In the genomic region with DNA sequence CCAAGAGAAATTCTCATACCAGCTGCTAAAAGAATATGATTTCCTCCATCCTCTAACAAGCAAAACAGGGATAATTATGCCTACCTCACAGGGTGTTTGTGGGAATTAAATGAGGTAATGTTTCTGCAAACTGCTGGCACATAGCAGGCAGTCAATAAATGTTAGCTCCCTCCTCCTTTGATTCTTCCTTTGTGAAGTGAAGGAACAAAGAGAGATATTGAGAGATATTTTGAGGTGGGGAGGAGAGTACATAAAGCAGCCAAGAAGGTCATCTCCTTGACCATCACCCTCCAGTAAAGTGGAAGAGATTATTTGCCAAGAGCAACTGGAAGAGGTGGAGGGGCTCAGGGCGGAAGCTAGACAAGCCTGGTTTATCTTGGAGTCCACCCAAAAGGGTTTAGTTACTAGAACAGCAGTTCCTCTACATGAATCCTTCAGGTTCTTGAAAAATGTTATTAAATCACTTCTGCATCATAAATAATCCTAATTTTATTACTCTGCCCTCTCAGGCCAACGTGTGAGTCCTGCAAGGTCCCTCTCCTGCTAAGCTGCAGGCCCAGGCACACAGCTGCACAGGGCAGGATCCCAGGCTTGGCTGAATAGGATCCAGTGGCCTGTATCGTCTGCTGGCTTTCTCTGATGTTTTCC, we compare ENCODE assay signal across 2 cellular contexts.
A peak's percentile ranks its signal among the peaks of the same experiment; 100 is the strongest.
TF ChIP-seq lines count a peak whose summit lies in the region.

No MANE protein-coding gene starts in this region.

TF ChIP-seq in SK-N-SH treated with all-trans-retinoic acid at 6 μM for 48 hours, 23 proteins besides CTCF, POLR2A, EP300 and RAD21 (continued from another document):
- TF ChIP-seq, protein P1, sequence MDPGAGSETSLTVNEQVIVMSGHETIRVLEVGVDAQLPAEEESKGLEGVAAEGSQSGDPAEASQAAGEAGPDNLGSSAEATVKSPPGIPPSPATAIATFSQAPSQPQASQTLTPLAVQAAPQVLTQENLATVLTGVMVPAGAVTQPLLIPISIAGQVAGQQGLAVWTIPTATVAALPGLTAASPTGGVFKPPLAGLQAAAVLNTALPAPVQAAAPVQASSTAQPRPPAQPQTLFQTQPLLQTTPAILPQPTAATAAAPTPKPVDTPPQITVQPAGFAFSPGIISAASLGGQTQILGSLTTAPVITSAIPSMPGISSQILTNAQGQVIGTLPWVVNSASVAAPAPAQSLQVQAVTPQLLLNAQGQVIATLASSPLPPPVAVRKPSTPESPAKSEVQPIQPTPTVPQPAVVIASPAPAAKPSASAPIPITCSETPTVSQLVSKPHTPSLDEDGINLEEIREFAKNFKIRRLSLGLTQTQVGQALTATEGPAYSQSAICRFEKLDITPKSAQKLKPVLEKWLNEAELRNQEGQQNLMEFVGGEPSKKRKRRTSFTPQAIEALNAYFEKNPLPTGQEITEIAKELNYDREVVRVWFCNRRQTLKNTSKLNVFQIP (CRISPR knock-in tag; IDR thresholded peaks at IDR 0.05; ENCODE audit: borderline replicate concordance, low read depth), result no peak
- TF ChIP-seq GLIS3 (CRISPR knock-in tag; IDR thresholded peaks at IDR 0.05) (no peak), ZNF565 (CRISPR knock-in tag; conservative IDR thresholded peaks at IDR 0.05; ENCODE audit: low read depth) (no peak), ZFP3 (CRISPR knock-in tag; IDR thresholded peaks at IDR 0.05) (0 out of 2 replicates have a peak, but pooled peaks have one; percentile 23), ZC3H10 (CRISPR knock-in tag; IDR thresholded peaks at IDR 0.05) (no peak), OSR1 (CRISPR knock-in tag; IDR thresholded peaks at IDR 0.05) (no peak)
- TF ChIP-seq, protein P2, sequence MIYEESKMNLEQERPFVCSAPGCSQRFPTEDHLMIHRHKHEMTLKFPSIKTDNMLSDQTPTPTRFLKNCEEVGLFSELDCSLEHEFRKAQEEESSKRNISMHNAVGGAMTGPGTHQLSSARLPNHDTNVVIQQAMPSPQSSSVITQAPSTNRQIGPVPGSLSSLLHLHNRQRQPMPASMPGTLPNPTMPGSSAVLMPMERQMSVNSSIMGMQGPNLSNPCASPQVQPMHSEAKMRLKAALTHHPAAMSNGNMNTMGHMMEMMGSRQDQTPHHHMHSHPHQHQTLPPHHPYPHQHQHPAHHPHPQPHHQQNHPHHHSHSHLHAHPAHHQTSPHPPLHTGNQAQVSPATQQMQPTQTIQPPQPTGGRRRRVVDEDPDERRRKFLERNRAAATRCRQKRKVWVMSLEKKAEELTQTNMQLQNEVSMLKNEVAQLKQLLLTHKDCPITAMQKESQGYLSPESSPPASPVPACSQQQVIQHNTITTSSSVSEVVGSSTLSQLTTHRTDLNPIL (CRISPR knock-in tag; IDR thresholded peaks at IDR 0.05; ENCODE audit: low read depth), result no peak

TF ChIP-seq in SK-N-SH, 30 proteins besides CTCF, POLR2A, EP300 and RAD21 (continued from another document):
- TF ChIP-seq, protein P3, sequence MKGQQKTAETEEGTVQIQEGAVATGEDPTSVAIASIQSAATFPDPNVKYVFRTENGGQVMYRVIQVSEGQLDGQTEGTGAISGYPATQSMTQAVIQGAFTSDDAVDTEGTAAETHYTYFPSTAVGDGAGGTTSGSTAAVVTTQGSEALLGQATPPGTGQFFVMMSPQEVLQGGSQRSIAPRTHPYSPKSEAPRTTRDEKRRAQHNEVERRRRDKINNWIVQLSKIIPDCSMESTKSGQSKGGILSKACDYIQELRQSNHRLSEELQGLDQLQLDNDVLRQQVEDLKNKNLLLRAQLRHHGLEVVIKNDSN (IDR thresholded peaks at IDR 0.05; ENCODE audit: borderline replicate concordance, low read depth), result no peak
- TF ChIP-seq POLR2AphosphoS5 (IDR thresholded peaks at IDR 0.05; ENCODE audit: low read depth, low read length) (no peak), TEAD4 (IDR thresholded peaks at IDR 0.05; ENCODE audit: borderline replicate concordance, insufficient read depth) (no peak)
